Comparison of ENCODE assay signal across 23 cellular contexts in genomic region chr2:69958480-69958879, GRCh38. TPM values are rescaled to one million over a fixed set of nuclear protein-coding genes. Genes with fewer than 3 reads are reported as not detected.
"Had no signal": no experiment of that assay in that cellular context is flagged by ENCODE, and none has a peak within 500 bp of the region (broad histone marks: within the 10 kb centered on the region; RNA-seq: fewer than 3 reads in every experiment).

No MANE protein-coding gene starts in this region.

- H3K4me1 ChIP-seq: gastroesophageal sphincter, parathyroid adenoma, psoas muscle, sigmoid colon, vagina had no signal

- H3K36me3 ChIP-seq: brain microvascular endothelial cell, gastroesophageal sphincter, sigmoid colon, vagina had no signal

- H3K27me3 ChIP-seq: brain microvascular endothelial cell, gastroesophageal sphincter, sigmoid colon, vagina had no signal

- DNase-seq: activated B cell treated with CpG ODN at 0.5 μM for 24 hours; activated CD4-positive, alpha-beta T cell treated with anti-CD3 and anti-CD28 coated beads, Interleukin-2, amount 50 U/mL, for 1 hour; activated CD8-positive, alpha-beta T cell treated with anti-CD3 and anti-CD28 coated beads for 36 hours; activated gamma-delta T cell; activated naive CD4-positive, alpha-beta T cell treated with anti-CD3 and anti-CD28 coated beads, Interleukin-2, amount 50 U/mL, for 16 hours; amniotic stem cell; brain microvascular endothelial cell; caudate nucleus; cortex of kidney; effector memory CD8-positive, alpha-beta T cell; left cardiac atrium; midbrain; occipital lobe; psoas muscle; sigmoid colon; small intestine; stimulated activated CD4-positive, alpha-beta T cell treated with anti-CD3 and anti-CD28 coated beads, Interleukin-4, amount 100 ng/mL, for 24 hours; substantia nigra had no signal

- H3K4me3 ChIP-seq: gastroesophageal sphincter, hepatocyte, psoas muscle, sigmoid colon, vagina had no signal

- H2AFZ ChIP-seq: hepatocyte, parathyroid adenoma had no signal

- H3K9ac ChIP-seq: parathyroid adenoma had no signal

- ATAC-seq: activated CD8-positive, alpha-beta T cell treated with anti-CD3 and anti-CD28 coated beads for 36 hours; gastroesophageal sphincter; left cardiac atrium; naive thymus-derived CD8-positive, alpha-beta T cell; psoas muscle had no signal

- H3K4me2 ChIP-seq: hepatocyte had no signal

- H3K27ac ChIP-seq: brain microvascular endothelial cell, gastroesophageal sphincter, hepatocyte, parathyroid adenoma, psoas muscle, sigmoid colon, vagina had no signal

- H3K79me2 ChIP-seq: hepatocyte, parathyroid adenoma had no signal

- H3K9me3 ChIP-seq: gastroesophageal sphincter, psoas muscle, sigmoid colon, vagina had no signal

RNA-seq across cellular contexts. Expression of gene ASPRV1, which starts 3.0 kb away (rescaled TPM):
- polyA plus RNA-seq: hepatocyte had no signal
